6 cellular contexts compared by ENCODE assay signal in the genomic region with DNA sequence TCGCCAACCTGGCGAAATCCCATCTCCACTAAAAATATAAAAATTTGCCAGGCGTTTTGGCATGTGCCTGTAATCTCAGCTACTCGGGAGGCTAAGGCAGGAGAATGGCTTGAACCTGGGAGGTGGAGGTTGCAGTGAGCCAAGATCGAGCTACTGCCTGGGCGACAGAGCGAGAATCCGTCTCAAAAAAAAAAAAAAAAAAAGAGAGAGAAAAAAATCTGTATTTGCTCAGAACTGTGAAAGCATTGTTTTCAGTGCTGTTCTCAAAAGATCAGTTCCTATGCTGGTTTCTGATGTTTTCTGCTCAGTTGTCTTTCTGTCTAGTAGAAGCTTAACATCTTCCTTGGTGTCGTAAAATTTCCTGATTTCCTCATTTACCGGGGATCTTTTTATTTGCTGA. TPM values are rescaled to one million over a fixed set of nuclear protein-coding genes. Genes with fewer than 3 reads are reported as not detected.
DNase-seq lines count a peak whose midpoint lies in the region; FAIRE-seq and TF ChIP-seq lines count a peak whose summit lies in the region.

No MANE protein-coding gene starts in this region.

- CTCF ChIA-PET in AG04450 (lab: Charles Lee), result interaction anchor here (0.6 to 2.8 kb wide), 4 partner anchors 21 to 83 kb away, joined by 4 to 14 read pairs (median 6); no protein-coding TSS in a partner anchor

- no peak for FAIRE-seq in HTR-8/SVneo (lab: Jason Lieb, UNC)

- POLR2A ChIA-PET in AG04450 (lab: Yijun Ruan, JAX), result interaction anchor here (0.7 to 1.3 kb wide), 6 partner anchors 10 to 912 kb away, joined by 3 to 7 read pairs (median 4); no protein-coding TSS in a partner anchor

- H3K9me3 ChIP-seq in AG04450 (ENCODE audit: control insufficient read depth, insufficient read depth, low read length), result peaks cover 5% of the 10 kb centered on the region
- H3K9me3 ChIP-seq in MG63, result no peaks in the 10 kb centered on the region

- H3K4me3 ChIP-seq in AG04450 (ENCODE audit: low read depth, low read length), result peak overlapping the region; percentile 60
- peak overlapping the region; percentile 66 for H3K4me3 ChIP-seq in MG63
- peak overlapping the region; percentile 57 for H3K4me3 ChIP-seq in fibroblast of pulmonary artery (replicated peaks; ENCODE audit: low read depth, low read length)

- peaks cover 22% of the 10 kb centered on the region for H3K36me3 ChIP-seq in MG63

- DNase-seq in AG04450 (ENCODE audit: low read depth, low spot score) (no peak), MG63 (no peak), fibroblast of pulmonary artery (ENCODE audit: low read depth) (no peak), HTR-8/SVneo (ENCODE audit: insufficient read length, low spot score) (no peak), iPS-NIHi11 (ENCODE audit: low spot score) (no peak), retina (no peak)

- H3K27ac ChIP-seq in AG04450 (ENCODE audit: low read depth, low read length), result no peak overlapping the region

- no peak for TF ChIP-seq CTCF in AG04450 (IDR thresholded peaks at IDR 0.05; ENCODE audit: low read depth, low read length)
- no peak for TF ChIP-seq CTCF in fibroblast of pulmonary artery (IDR thresholded peaks at IDR 0.05; ENCODE audit: low read length, missing control alignments)

- H3K27me3 ChIP-seq in AG04450 (ENCODE audit: control insufficient read depth, insufficient read depth, low read length) (no peaks in the 10 kb centered on the region), MG63 (no peaks in the 10 kb centered on the region)

RNA-seq across cellular contexts. Expression of a gene that starts 2.5 kb away (rescaled TPM):
- 7.0 and 9.5 TPM in 2 replicates for polyA plus RNA-seq in AG04450 (2011; rRNA removed)
- polyA minus RNA-seq in AG04450 (2011; rRNA and poly(A)+ RNA removed), result 11.7 and 14.1 TPM in 2 replicates
- total RNA-seq in MG63 (2014; rRNA removed; shearing (Covaris generic); ENCODE audit: low replicate concordance), result 5.5 and 23.7 TPM in 2 replicates

RNA-seq across cellular contexts. Expression of a gene that starts 3.0 kb away (rescaled TPM):
- 38.7 and 39.3 TPM in 2 replicates for polyA plus RNA-seq in AG04450 (2011; rRNA removed)
- polyA minus RNA-seq in AG04450 (2011; rRNA and poly(A)+ RNA removed), result 21.1 and 30.5 TPM in 2 replicates
- 23.1 and 25.6 TPM in 2 replicates for total RNA-seq in MG63 (2014; rRNA removed; shearing (Covaris generic); ENCODE audit: low replicate concordance)

RNA-seq across cellular contexts. Expression of a gene that starts 9.9 kb away (rescaled TPM):
- not detected in 2 replicates for polyA plus RNA-seq in AG04450 (2011; rRNA removed)
- not detected in 2 replicates for polyA minus RNA-seq in AG04450 (2011; rRNA and poly(A)+ RNA removed)
- 0.49 and 4.1 TPM in 2 replicates for total RNA-seq in MG63 (2014; rRNA removed; shearing (Covaris generic); ENCODE audit: low replicate concordance)

RNA-seq across cellular contexts. Expression of a gene that starts 17.0 kb away (rescaled TPM):
- not detected in 2 replicates for polyA plus RNA-seq in AG04450 (2011; rRNA removed)
- not detected in 2 replicates for polyA minus RNA-seq in AG04450 (2011; rRNA and poly(A)+ RNA removed)
- total RNA-seq in MG63 (2014; rRNA removed; shearing (Covaris generic); ENCODE audit: low replicate concordance), result not detected in 2 replicates

RNA-seq across cellular contexts. Expression of a gene that starts 42.8 kb away (rescaled TPM):
- polyA plus RNA-seq in AG04450 (2011; rRNA removed), result 0.04 TPM in 1 of 2 replicates, not detected in the other
- not detected in 2 replicates for polyA minus RNA-seq in AG04450 (2011; rRNA and poly(A)+ RNA removed)
- total RNA-seq in MG63 (2014; rRNA removed; shearing (Covaris generic); ENCODE audit: low replicate concordance), result not detected in 2 replicates
